Comparison of ENCODE assay signal across 9 cellular contexts in genomic region chr10:102632394-102633062, GRCh38. TPM values are rescaled to one million over a fixed set of nuclear protein-coding genes. Genes with fewer than 3 reads are reported as not detected.
DNase-seq lines count a peak whose midpoint lies in the region; ATAC-seq and TF ChIP-seq lines count a peak whose summit lies in the region.
"Had no signal": no experiment of that assay in that cellular context is flagged by ENCODE, and none has a peak within 500 bp of the region (broad histone marks: within the 10 kb centered on the region; RNA-seq: fewer than 3 reads in every experiment).

No MANE protein-coding gene starts in this region.

- peaks cover 67% of the 10 kb centered on the region for H3K4me1 ChIP-seq in mammary epithelial cell (ENCODE audit: insufficient read depth, low read length)

- no peak overlapping the region for H3K4me2 ChIP-seq in mammary epithelial cell (ENCODE audit: insufficient read depth, low read depth, low read length)

- no peak for ATAC-seq in central memory CD8-positive, alpha-beta T cell (replicated peaks; ENCODE audit: extremely low read depth, poor library complexity, severe bottlenecking)
- ATAC-seq in HG02981 (IDR thresholded peaks at IDR 0.05; ENCODE audit: unreplicated experiment) (no peak), HG03342 (IDR thresholded peaks at IDR 0.05; ENCODE audit: unreplicated experiment) (no peak)

- H3K79me2 ChIP-seq in mammary epithelial cell (ENCODE audit: insufficient read depth, low read length), result no peaks in the 10 kb centered on the region

- H3K4me3 ChIP-seq in mammary epithelial cell (replicated peaks in 1 of 3; ENCODE audit: insufficient read depth in 1 of 3, low read depth in 2 of 3, low read length in 3 of 3), result no peak overlapping the region

- intact Hi-C loops in MCF 10A (cut with micrococcal nuclease), result no loop called here
- intact Hi-C loops in mammary epithelial cell (cut with micrococcal nuclease), result no loop called here

- CTCF ChIA-PET in MCF 10A (lab: Yijun Ruan, JAX) (interaction anchor here (0.6 to 0.7 kb wide), 2 partner anchors 33 to 461 kb away, joined by 3 read pairs; no protein-coding TSS in a partner anchor), mammary epithelial cell (lab: Charles Lee; ENCODE audit: low non-redundant PET) (no interaction called here)

- TF ChIP-seq CTCF in MCF 10A (IDR thresholded peaks at IDR 0.05; ENCODE audit: unreplicated experiment) (no peak), mammary epithelial cell (conservative IDR thresholded peaks at IDR 0.05 in 1 of 2, IDR thresholded peaks at IDR 0.05 in 1 of 2; ENCODE audit: extremely low read depth in 1 of 2, insufficient read depth in 1 of 2, low read depth in 1 of 2, low read length in 2 of 2) (no peak), mesothelial cell of epicardium (IDR thresholded peaks at IDR 0.05; ENCODE audit: unreplicated experiment) (no peak)

- H3K36me3 ChIP-seq in mammary epithelial cell (ENCODE audit: insufficient read depth, low read length), result no peaks in the 10 kb centered on the region

- H3K27me3 ChIP-seq in mammary epithelial cell (ENCODE audit: insufficient read depth, low read length), result no peaks in the 10 kb centered on the region

- no TSS peak for BruUV-seq in MCF 10A (replicated peaks; lab: Mats Ljungman, UMichigan)
- BruUV-seq in mammary epithelial cell (replicated peaks; lab: Mats Ljungman, UMichigan), result no TSS peak

- DNase-seq in MCF 10A (ENCODE audit: unreplicated experiment) (no peak), mammary epithelial cell (no peak), mesothelial cell of epicardium (ENCODE audit: low spot score in 2 of 2, unreplicated experiment in 2 of 2) (no peak), HT-29 (ENCODE audit: low spot score) (no peak)
- no peak for DNase-seq in central memory CD8-positive, alpha-beta T cell (ENCODE audit: low spot score in 2 of 2)
- DNase-seq in stimulated activated CD4-positive, alpha-beta T cell treated with anti-CD3 and anti-CD28 coated beads, Interleukin-15, amount 100 ng/mL, for 24 hours, result no peak
- DNase-seq: NK-92 treated with Interleukin-12 subunit alpha and Interleukin-12 subunit beta, amount 100 ng/mL, for 24 hours had no signal

- H3K9ac ChIP-seq in mammary epithelial cell (ENCODE audit: insufficient read depth, low read length), result no peak overlapping the region

- H3K27me3 Mint-ChIP-seq in MCF 10A (ENCODE audit: insufficient read depth, unreplicated experiment), result no peaks in the 10 kb centered on the region
- H3K27me3 Mint-ChIP-seq in central memory CD8-positive, alpha-beta T cell, result no peaks in the 10 kb centered on the region
- no peaks in the 10 kb centered on the region for H3K27me3 Mint-ChIP-seq in mesothelial cell of epicardium (ENCODE audit: low read depth)

- dilution Hi-C loops in mammary epithelial cell (cut with HindIII; ENCODE audit: low sequenced_read_pairs), result loop anchor here (5.0 kb wide), 1 partner anchor 35 kb away; no protein-coding TSS in a partner anchor

- no peaks in the 10 kb centered on the region for H4K20me1 ChIP-seq in mammary epithelial cell (ENCODE audit: insufficient read depth, low read length)

- no peak overlapping the region for H2AFZ ChIP-seq in mammary epithelial cell (ENCODE audit: low read depth, low read length)

- POLR2A ChIA-PET in MCF 10A (lab: Yijun Ruan, JAX), result interaction anchor here (0.6 to 1.7 kb wide), 3 partner anchors 9 to 111 kb away, joined by 3 to 8 read pairs (median 3); partner anchors contain the start of gene WBP1L

- H3K9me3 Mint-ChIP-seq in MCF 10A (ENCODE audit: unreplicated experiment) (no peaks in the 10 kb centered on the region), mesothelial cell of epicardium (no peaks in the 10 kb centered on the region)
- H3K9me3 Mint-ChIP-seq in central memory CD8-positive, alpha-beta T cell, result no peaks in the 10 kb centered on the region

- no peak overlapping the region for H3K4me3 Mint-ChIP-seq in MCF 10A (ENCODE audit: unreplicated experiment)
- no peak overlapping the region for H3K4me3 Mint-ChIP-seq in central memory CD8-positive, alpha-beta T cell
- H3K4me3 Mint-ChIP-seq in mesothelial cell of epicardium, result no peak overlapping the region

- no peaks in the 10 kb centered on the region for H3K9me3 ChIP-seq in mammary epithelial cell (replicated peaks; ENCODE audit: insufficient read depth, low read length)

- H3K36me3 Mint-ChIP-seq in MCF 10A (ENCODE audit: insufficient read depth, unreplicated experiment) (no peaks in the 10 kb centered on the region), mesothelial cell of epicardium (peaks cover 3% of the 10 kb centered on the region)
- peaks cover 8% of the 10 kb centered on the region for H3K36me3 Mint-ChIP-seq in central memory CD8-positive, alpha-beta T cell (ENCODE audit: insufficient read depth)

- H3K4me1 Mint-ChIP-seq in MCF 10A (ENCODE audit: insufficient read depth, unreplicated experiment) (peaks cover 44% of the 10 kb centered on the region), mesothelial cell of epicardium (peaks cover 71% of the 10 kb centered on the region)
- peaks cover 29% of the 10 kb centered on the region for H3K4me1 Mint-ChIP-seq in central memory CD8-positive, alpha-beta T cell

- H3K27ac Mint-ChIP-seq in MCF 10A (ENCODE audit: low read depth, unreplicated experiment) (peak overlapping the region; percentile 12), mesothelial cell of epicardium (peak overlapping the region; percentile 86)
- H3K27ac Mint-ChIP-seq in central memory CD8-positive, alpha-beta T cell (ENCODE audit: low read depth), result peak overlapping the region; percentile 78

- H3K27ac ChIP-seq in mammary epithelial cell (ENCODE audit: insufficient read depth, low read depth, low read length), result no peak overlapping the region

- 78% methylated on average over 3 of the region's 3 CpGs for WGBS in mammary epithelial cell (ENCODE audit: low coverage, missing lambda C conversion rate)

- in situ Hi-C loops in mammary epithelial cell (cut with MboI; ENCODE audit: low sequenced_read_pairs in 2 of 2), result no loop called here

RNA-seq across cellular contexts. Expression of gene TRIM8, which starts 11.8 kb away (rescaled TPM):
- total RNA-seq in MCF 10A (2022) (73.5 and 78.1 TPM in 2 replicates), mammary epithelial cell (10 to 100 TPM; 36.8 to 87.0 TPM), mesothelial cell of epicardium (74.3 to 85.3 TPM (median 79.2 TPM) in 3 replicates)
- 61.1 TPM for polyA plus RNA-seq in mammary epithelial cell
- 82.4 TPM for polyA minus RNA-seq in mammary epithelial cell
- total RNA-seq in HT-29 (2014; rRNA removed; shearing (Covaris generic)), result 81.2 and 82.3 TPM in 2 replicates

Comparison
In these comparisons a context has a peak if more than half of its experiments do, and no peak if none do; other contexts are left out.
1. H3K27ac Mint-ChIP-seq: peak in every context shown above with its lines; median percentile 86 in mesothelial cell of epicardium; 78 in central memory CD8-positive, alpha-beta T cell; 12 in MCF 10A.